11 cellular contexts compared by ENCODE assay signal in the genomic region with DNA sequence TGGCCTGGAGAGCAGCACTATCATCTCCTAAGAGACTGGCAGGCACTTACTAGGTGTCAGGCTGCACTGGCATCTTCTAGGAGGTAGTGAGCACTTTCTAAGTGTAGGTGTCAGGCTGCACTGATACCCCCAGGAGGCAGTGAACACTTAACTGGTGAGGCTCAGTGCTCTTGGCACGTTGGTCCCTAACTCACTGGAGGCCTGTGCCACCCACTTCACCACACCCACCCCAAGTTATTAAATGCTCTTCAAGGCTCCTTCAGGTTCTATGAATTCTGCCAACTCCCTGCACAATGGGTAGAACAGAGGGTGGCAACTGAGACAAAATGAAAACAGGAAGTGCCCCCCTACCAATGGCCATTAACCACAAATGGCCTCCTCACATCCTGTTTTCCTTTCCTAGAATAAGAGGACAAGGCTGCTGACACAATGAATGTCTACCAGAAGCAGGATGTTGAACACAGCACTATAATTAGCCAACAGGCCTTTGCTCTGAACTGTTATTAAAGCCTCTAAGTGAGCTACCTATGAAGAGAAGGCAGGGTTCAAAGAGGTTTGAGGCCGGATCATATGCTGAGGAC. TPM values are rescaled to one million over a fixed set of nuclear protein-coding genes. Genes with fewer than 3 reads are reported as not detected.
DNase-seq lines count a peak whose midpoint lies in the region; ATAC-seq and TF ChIP-seq lines count a peak whose summit lies in the region.
"Had no signal": no experiment of that assay in that cellular context is flagged by ENCODE, and none has a peak within 500 bp of the region (broad histone marks: within the 10 kb centered on the region; RNA-seq: fewer than 3 reads in every experiment).

No MANE protein-coding gene starts in this region.

- H3K4me1 Mint-ChIP-seq in T-helper 17 cell, result peaks cover 51% of the 10 kb centered on the region

- H4K8ac ChIP-seq in mesendoderm (ENCODE audit: low read depth, low read length), result no peak overlapping the region

- H3K27me3 Mint-ChIP-seq in T-helper 17 cell, result peaks cover 6% of the 10 kb centered on the region

- H3K23ac ChIP-seq in mesendoderm (ENCODE audit: low read length), result no peak overlapping the region

- no peak overlapping the region for H2BK5ac ChIP-seq in mesendoderm (ENCODE audit: low read length)

- peaks cover 21% of the 10 kb centered on the region for H3K36me3 Mint-ChIP-seq in T-helper 17 cell (ENCODE audit: low read depth)

- H3K4me2 ChIP-seq in smooth muscle cell (no peak overlapping the region), mesendoderm (ENCODE audit: low read length) (no peak overlapping the region)

- H3K79me2 ChIP-seq in smooth muscle cell (ENCODE audit: low read depth), result no peaks in the 10 kb centered on the region
- H3K79me2 ChIP-seq in mesendoderm (ENCODE audit: control insufficient read depth, insufficient read depth, low read length), result no peaks in the 10 kb centered on the region

- H3K27me3 ChIP-seq in testis (no peaks in the 10 kb centered on the region), smooth muscle cell (ENCODE audit: low read depth) (peaks cover 35% of the 10 kb centered on the region), mesendoderm (ENCODE audit: insufficient read depth, low read length, poor library complexity) (peaks cover 12% of the 10 kb centered on the region)

- no peak overlapping the region for H3K27ac ChIP-seq in testis
- no peak overlapping the region for H3K27ac ChIP-seq in smooth muscle cell (ENCODE audit: low read depth)
- no peak overlapping the region for H3K27ac ChIP-seq in mesendoderm (ENCODE audit: low read depth, low read length)
- H3K27ac ChIP-seq: SK-N-MC had no signal

- no peak overlapping the region for H4K5ac ChIP-seq in mesendoderm (ENCODE audit: low read length)

- H3K9ac ChIP-seq in smooth muscle cell (ENCODE audit: low read depth), result no peak overlapping the region
- H3K9ac ChIP-seq in mesendoderm (ENCODE audit: low read length), result no peak overlapping the region

- peak overlapping the region; percentile 25 for H3K4me3 Mint-ChIP-seq in T-helper 17 cell
- H3K4me3 Mint-ChIP-seq: activated naive CD4-positive, alpha-beta T cell treated with anti-CD3 and anti-CD28 coated beads for 36 hours had no signal

- no peak overlapping the region for H2AFZ ChIP-seq in smooth muscle cell (ENCODE audit: low read depth)

- H3K36me3 ChIP-seq in testis (ENCODE audit: low read depth, missing control alignments) (no peaks in the 10 kb centered on the region), smooth muscle cell (ENCODE audit: low read depth) (peaks cover 11% of the 10 kb centered on the region), mesendoderm (ENCODE audit: control insufficient read depth, insufficient read depth, low read length) (peaks cover 22% of the 10 kb centered on the region)

- TF ChIP-seq CTCF in testis (IDR thresholded peaks at IDR 0.05), result no peak
- no peak for TF ChIP-seq CTCF in smooth muscle cell (IDR thresholded peaks at IDR 0.05; ENCODE audit: borderline replicate concordance, insufficient read depth, poor library complexity, severe bottlenecking)

- no peaks in the 10 kb centered on the region for H3K9me3 ChIP-seq in T-helper 17 cell (ENCODE audit: control insufficient read depth, low read length, poor library complexity, severe bottlenecking)
- no peaks in the 10 kb centered on the region for H3K9me3 ChIP-seq in testis
- no peaks in the 10 kb centered on the region for H3K9me3 ChIP-seq in smooth muscle cell (replicated peaks; ENCODE audit: low read depth)

- no peak overlapping the region for H2AK5ac ChIP-seq in mesendoderm (ENCODE audit: low read length)

- 77 to 80% methylated on average over 2 of the region's 2 CpGs for WGBS in testis, 2 donors
- WGBS in smooth muscle cell (ENCODE audit: low lambda C conversion rate), result 98% methylated on average over 2 of the region's 2 CpGs
- WGBS in mesendoderm (ENCODE audit: extremely low coverage, insufficient coverage, low lambda C conversion rate), result no CpG with 5 or more reads among the region's 2 CpGs

- H3K56ac ChIP-seq in mesendoderm (ENCODE audit: low read length), result no peak overlapping the region

- H3K79me1 ChIP-seq in mesendoderm (ENCODE audit: low read length), result no peaks in the 10 kb centered on the region

- H2BK120ac ChIP-seq in mesendoderm (ENCODE audit: low read depth, low read length), result no peak overlapping the region

- H3K27ac Mint-ChIP-seq in T-helper 17 cell, result no peak overlapping the region
- H3K27ac Mint-ChIP-seq: activated naive CD4-positive, alpha-beta T cell treated with anti-CD3 and anti-CD28 coated beads for 36 hours had no signal

- no peak for TF ChIP-seq POLR2A in testis (IDR thresholded peaks at IDR 0.05)

- H3K18ac ChIP-seq in mesendoderm (ENCODE audit: low read length), result no peak overlapping the region

- H3K4me3 ChIP-seq in testis (no peak overlapping the region), smooth muscle cell (no peak overlapping the region), mesendoderm (ENCODE audit: low read length) (no peak overlapping the region)
- H3K4me3 ChIP-seq: SK-N-MC had no signal

- peak; percentile 33 for ATAC-seq in T-helper 17 cell
- no peak for ATAC-seq in GM19452 (IDR thresholded peaks at IDR 0.05; ENCODE audit: unreplicated experiment)

- H3K4me1 ChIP-seq in testis, result peaks cover 16% of the 10 kb centered on the region
- H3K4me1 ChIP-seq in smooth muscle cell (ENCODE audit: low read depth), result peaks cover 14% of the 10 kb centered on the region
- peaks cover 2% of the 10 kb centered on the region for H3K4me1 ChIP-seq in mesendoderm (ENCODE audit: control insufficient read depth, low read depth, low read length)

- intact Hi-C loops in testis (cut with DNase I; ENCODE audit: low total_unique reads), result no loop called here

- DNase-seq in CD1c-positive myeloid dendritic cell (ENCODE audit: extremely low spot score), result peak; percentile 89
- peak; percentile 39 to 50 for DNase-seq in Kasumi-1 (lab: John Stamatoyannopoulos, UW)
- no peak for DNase-seq in T-helper 17 cell
- peak; percentile 49 for DNase-seq in islet precursor cell
- no peak for DNase-seq in testis
- no peak for DNase-seq in smooth muscle cell (lab: John Stamatoyannopoulos, UW; ENCODE audit: unreplicated experiment)
- no peak for DNase-seq in mesendoderm
- DNase-seq: activated naive CD4-positive, alpha-beta T cell treated with anti-CD3 and anti-CD28 coated beads for 36 hours had no signal

- peaks cover 87% of the 10 kb centered on the region for H4K20me1 ChIP-seq in smooth muscle cell (ENCODE audit: low read depth)

- H2BK15ac ChIP-seq in mesendoderm (replicated peaks; ENCODE audit: low read depth), result no peak overlapping the region

- H3K4ac ChIP-seq in mesendoderm (ENCODE audit: low read depth, low read length), result no peak overlapping the region

- no peaks in the 10 kb centered on the region for H3F3A ChIP-seq in smooth muscle cell (ENCODE audit: low read depth)

RNA-seq across cellular contexts. Expression of a gene that starts 29.4 kb away (rescaled TPM):
- total RNA-seq in T-helper 17 cell (10 to 100 TPM; 14.5 to 15.0 TPM), testis (10 to 100 TPM; 55.6 to 66.2 TPM), smooth muscle cell (9.5 and 11.4 TPM in 2 replicates)
- polyA plus RNA-seq in testis (ENCODE audit: insufficient read depth, low read depth, low replicate concordance) (64.0 TPM), smooth muscle cell (8.3 and 10.5 TPM in 2 replicates)
- polyA plus RNA-seq in mesendoderm (2013, experiment 1 of 2), result 39.6 TPM
- polyA plus RNA-seq in mesendoderm (2013, experiment 2 of 2), result 39.5 TPM

RNA-seq across cellular contexts. Expression of a gene that starts 31.4 kb away (rescaled TPM):
- total RNA-seq in T-helper 17 cell, result not detected
- 1 to 10 TPM; 5.5 to 9.2 TPM for total RNA-seq in testis
- polyA plus RNA-seq in testis (ENCODE audit: insufficient read depth, low read depth, low replicate concordance), result 15.5 TPM
- total RNA-seq in smooth muscle cell, result 0.09 and 0.40 TPM in 2 replicates
- polyA plus RNA-seq in smooth muscle cell, result 1.2 and 1.3 TPM in 2 replicates
- 20.5 TPM for polyA plus RNA-seq in mesendoderm (2013, experiment 1 of 2)
- polyA plus RNA-seq in mesendoderm (2013, experiment 2 of 2), result 21.4 TPM
- total RNA-seq: activated naive CD4-positive, alpha-beta T cell treated with anti-CD3 and anti-CD28 coated beads for 36 hours had no signal

RNA-seq across cellular contexts. Expression of a gene that starts 51.7 kb away (rescaled TPM):
- 1 to 10 TPM; 2.6 to 2.7 TPM for total RNA-seq in T-helper 17 cell
- total RNA-seq in testis, result under 1 TPM; 0.39 to 0.56 TPM
- polyA plus RNA-seq in testis (ENCODE audit: insufficient read depth, low read depth, low replicate concordance), result 10.0 TPM
- total RNA-seq in smooth muscle cell, result 4.9 and 6.3 TPM in 2 replicates
- polyA plus RNA-seq in smooth muscle cell, result 5.9 and 27.2 TPM in 2 replicates
- 6.3 TPM for polyA plus RNA-seq in mesendoderm (2013, experiment 1 of 2)
- 6.2 TPM for polyA plus RNA-seq in mesendoderm (2013, experiment 2 of 2)
- total RNA-seq: activated naive CD4-positive, alpha-beta T cell treated with anti-CD3 and anti-CD28 coated beads for 36 hours; fibroblast of villous mesenchyme had no signal

RNA-seq across cellular contexts. Expression of a gene that starts 57.7 kb away (rescaled TPM):
- total RNA-seq in T-helper 17 cell (1 to 10 TPM in 1 of 2 donors, under 1 TPM in 1; 0.68 to 5.8 TPM), testis (1 to 10 TPM; 5.0 to 5.3 TPM), smooth muscle cell (13.8 and 14.5 TPM in 2 replicates)
- polyA plus RNA-seq in testis (ENCODE audit: insufficient read depth, low read depth, low replicate concordance) (8.8 TPM), smooth muscle cell (25.1 and 27.4 TPM in 2 replicates)
- 8.0 TPM for polyA plus RNA-seq in mesendoderm (2013, experiment 1 of 2)
- polyA plus RNA-seq in mesendoderm (2013, experiment 2 of 2), result 7.9 TPM

Comparison
In these comparisons a context has a peak if more than half of its experiments do, and no peak if none do; other contexts are left out.
1. DNase-seq: peak in CD1c-positive myeloid dendritic cell (single experiment), Kasumi-1 (2 of 2) and islet precursor cell (single experiment); none in T-helper 17 cell (0 of 3), testis (single experiment), smooth muscle cell (single experiment) and mesendoderm (single experiment).